Comparison of ENCODE assay signal across 8 cellular contexts in genomic region chr19:1651061-1651547, GRCh38. TPM values are rescaled to one million over a fixed set of nuclear protein-coding genes. Genes with fewer than 3 reads are reported as not detected.
DNase-seq lines count a peak whose midpoint lies in the region; ATAC-seq, FAIRE-seq and TF ChIP-seq lines count a peak whose summit lies in the region.

No MANE protein-coding gene starts in this region.

- H3K4me3 ChIP-seq in CD8-positive, alpha-beta memory T cell (ENCODE audit: low read length) = peak overlapping the region; percentile 61
- peak overlapping the region; percentile 90 to 92 for H3K4me3 ChIP-seq in small intestine (ENCODE audit: low read depth in 1 of 2, low read length in 2 of 2)

- no peak for TF ChIP-seq CTCF in glutamatergic neuron (IDR thresholded peaks at IDR 0.05; ENCODE audit: partially characterized antibody, unreplicated experiment)

- no peaks in the 10 kb centered on the region for H3K9me3 ChIP-seq in CD8-positive, alpha-beta memory T cell (ENCODE audit: low read length)
- no peaks in the 10 kb centered on the region for H3K9me3 ChIP-seq in small intestine (ENCODE audit: control insufficient read depth, low read depth)

- H3K4me3 Mint-ChIP-seq in CD8-positive, alpha-beta memory T cell = peak overlapping the region; percentile 80 to 99 (median 93)
- H3K4me3 Mint-ChIP-seq in glutamatergic neuron (ENCODE audit: unreplicated experiment) = peak overlapping the region; percentile 99

- H3K4me1 Mint-ChIP-seq in CD8-positive, alpha-beta memory T cell = peaks cover 17 to 27% (median 18%) of the 10 kb centered on the region in 3 donors
- peaks cover 3% of the 10 kb centered on the region for H3K4me1 Mint-ChIP-seq in glutamatergic neuron (ENCODE audit: low read depth, unreplicated experiment)

- 3 to 10% (median 9%) methylated on average over 21 of the region's 21 CpGs for WGBS in small intestine, 3 donors

- POLR2A ChIA-PET in CD8-positive, alpha-beta memory T cell (lab: Charles Lee) = interaction anchor here (0.6 to 3.1 kb wide), 3 partner anchors 45 to 1078 kb away, joined by 3 to 29 read pairs (median 6); partner anchors contain the start of genes MBD3 and UQCR11

- ATAC-seq in GM21825 (IDR thresholded peaks at IDR 0.05; ENCODE audit: unreplicated experiment) = no peak

- no peak for FAIRE-seq in small intestine (lab: Jason Lieb, UNC)

- H3K36me3 Mint-ChIP-seq in CD8-positive, alpha-beta memory T cell = peaks cover 0 to 20% (median 0%) of the 10 kb centered on the region in 3 donors
- H3K36me3 Mint-ChIP-seq in glutamatergic neuron (ENCODE audit: unreplicated experiment) = no peaks in the 10 kb centered on the region

- no peaks in the 10 kb centered on the region for H3K27me3 ChIP-seq in CD8-positive, alpha-beta memory T cell (ENCODE audit: insufficient read depth, low read length, poor library complexity, severe bottlenecking)
- H3K27me3 ChIP-seq in small intestine (ENCODE audit: control insufficient read depth in 2 of 2, insufficient read depth in 2 of 2, low read length in 2 of 2) = no peaks in the 10 kb centered on the region

- CTCF ChIA-PET in CD8-positive, alpha-beta memory T cell (lab: Charles Lee) = interaction anchor here (1.2 to 3.5 kb wide), 4 partner anchors 21 to 105 kb away, joined by 4 to 29 read pairs (median 8); partner anchors contain the start of gene UQCR11

- no peaks in the 10 kb centered on the region for H3K9me3 Mint-ChIP-seq in CD8-positive, alpha-beta memory T cell
- H3K9me3 Mint-ChIP-seq in glutamatergic neuron (ENCODE audit: unreplicated experiment) = peaks cover 9% of the 10 kb centered on the region

- peak; percentile 55 to 85 (median 70) for DNase-seq in CD8-positive, alpha-beta memory T cell
- DNase-seq in NCI-H1105 (lab: John Stamatoyannopoulos, UW) (peak; percentile 21), activated T-helper 1 cell treated with Interleukin-2 at 50 U/mL for 16 hours (ENCODE audit: low read depth) (peak; percentile 22), glutamatergic neuron (peak; percentile 57), small intestine (no peak), NCI-H146 treated with DMSO at 0.1 percent for 48 hours (lab: John Stamatoyannopoulos, UW; ENCODE audit: unreplicated experiment) (no peak), HK-2 (ENCODE audit: unreplicated experiment) (no peak)

- H3K27ac ChIP-seq in CD8-positive, alpha-beta memory T cell (ENCODE audit: low read depth, low read length) = peak overlapping the region; percentile 57
- H3K27ac ChIP-seq in small intestine (ENCODE audit: low read depth in 1 of 2, low read length in 1 of 2) = peak overlapping the region in 1 of 2 donors; percentile 50

- H3K27ac Mint-ChIP-seq in CD8-positive, alpha-beta memory T cell = peak overlapping the region; percentile 84 to 98 (median 96)
- peak overlapping the region; percentile 98 for H3K27ac Mint-ChIP-seq in glutamatergic neuron (ENCODE audit: unreplicated experiment)

- peaks cover 13% of the 10 kb centered on the region for H3K4me1 ChIP-seq in CD8-positive, alpha-beta memory T cell (ENCODE audit: insufficient read depth, low read length)
- H3K4me1 ChIP-seq in small intestine (ENCODE audit: control insufficient read depth in 2 of 2, insufficient read depth in 1 of 2, low read depth in 1 of 2, low read length in 1 of 2) = no peaks in the 10 kb centered on the region

- no peaks in the 10 kb centered on the region for H3K36me3 ChIP-seq in CD8-positive, alpha-beta memory T cell (ENCODE audit: insufficient read depth, low read length)
- peaks cover 0 to under 1% of the 10 kb centered on the region in 2 donors for H3K36me3 ChIP-seq in small intestine (ENCODE audit: control insufficient read depth in 2 of 2, insufficient read depth in 2 of 2, low read length in 2 of 2)

- H3K27me3 Mint-ChIP-seq in CD8-positive, alpha-beta memory T cell = peaks cover 0 to 6% of the 10 kb centered on the region in 2 donors
- peaks cover 13% of the 10 kb centered on the region for H3K27me3 Mint-ChIP-seq in glutamatergic neuron (ENCODE audit: unreplicated experiment)

RNA-seq across cellular contexts. Expression of gene TCF3, which starts 1.3 kb away (rescaled TPM):
- 10 to 100 TPM; 96.0 to 97.0 TPM for total RNA-seq in CD8-positive, alpha-beta memory T cell
- polyA plus RNA-seq in CD8-positive, alpha-beta memory T cell = 13.3 TPM
- 249 TPM for total RNA-seq in glutamatergic neuron (ENCODE audit: unreplicated experiment)
- 10 to 100 TPM; 43.2 to 58.7 (median 46.7) TPM for polyA plus RNA-seq in small intestine

RNA-seq across cellular contexts. Expression of gene UQCR11, which starts 45.8 kb away (rescaled TPM):
- 100 to 1,000 TPM; 239 to 266 TPM for total RNA-seq in CD8-positive, alpha-beta memory T cell
- polyA plus RNA-seq in CD8-positive, alpha-beta memory T cell = 613 TPM
- 204 TPM for total RNA-seq in glutamatergic neuron (ENCODE audit: unreplicated experiment)
- 100 to 1,000 TPM; 164 to 283 (median 261) TPM for polyA plus RNA-seq in small intestine

RNA-seq across cellular contexts. Expression of gene MBD3, which starts 58.4 kb away (rescaled TPM):
- 100 to 1,000 TPM; 127 to 138 TPM for total RNA-seq in CD8-positive, alpha-beta memory T cell
- 13.7 TPM for polyA plus RNA-seq in CD8-positive, alpha-beta memory T cell
- 106 TPM for total RNA-seq in glutamatergic neuron (ENCODE audit: unreplicated experiment)
- polyA plus RNA-seq in small intestine = 100 to 1,000 TPM in 1 of 3 donors, 10 to 100 TPM in 2; 48.3 to 112 (median 82.4) TPM

Comparison
In these comparisons a context has a peak if more than half of its experiments do, and no peak if none do; other contexts are left out.
1. DNase-seq: peak in CD8-positive, alpha-beta memory T cell (5 of 5), NCI-H1105 (single experiment), activated T-helper 1 cell treated with Interleukin-2 at 50 U/mL for 16 hours (single experiment) and glutamatergic neuron (single experiment); none in small intestine (single experiment), NCI-H146 treated with DMSO at 0.1 percent for 48 hours (single experiment) and HK-2 (single experiment).